ENCODE assay signal across 8 cellular contexts in genomic region chr2:203909192-203909945, GRCh38. TPM values are rescaled to one million over a fixed set of nuclear protein-coding genes. Genes with fewer than 3 reads are reported as not detected.
DNase-seq lines count a peak whose midpoint lies in the region; ATAC-seq and FAIRE-seq lines count a peak whose summit lies in the region.

No MANE protein-coding gene starts in this region.

- peak; percentile 25 for FAIRE-seq in G401.6 (lab: Jason Lieb, UNC)

- WGBS in right cardiac atrium: 14% methylated on average over 8 of the region's 8 CpGs

- peak overlapping the region; percentile 40 for H3K4me3 ChIP-seq in right cardiac atrium (ENCODE audit: low read length)
- H3K4me3 ChIP-seq in skeletal muscle cell (ENCODE audit: low read depth, low read length): peak overlapping the region; percentile 29

- intact Hi-C loops in right cardiac atrium (cut with DNase I): loop anchor here in 1 of 4 donors (10.0 kb wide), 1 partner anchor 425 kb away; no protein-coding TSS in a partner anchor

- DNase-seq in A172 (ENCODE audit: low spot score) (peak; percentile 51), NCI-H2196 treated with DMSO at 0.1 percent for 48 hours (lab: John Stamatoyannopoulos, UW; ENCODE audit: unreplicated experiment) (peak; percentile 10), amniotic epithelial cell (ENCODE audit: low read depth) (peak; percentile 60), right cardiac atrium (no peak), skeletal muscle cell (ENCODE audit: low read depth) (peak; percentile 47)
- no peak for DNase-seq in NK-92 treated with Interleukin-12 subunit alpha and Interleukin-12 subunit beta, amount 100 ng/mL, for 24 hours (lab: John Stamatoyannopoulos, UW)

- peak; percentile 86 to 92 for ATAC-seq in right cardiac atrium
- no peak for ATAC-seq in HG03442 (IDR thresholded peaks at IDR 0.05; ENCODE audit: unreplicated experiment)

- no peaks in the 10 kb centered on the region for H3K27me3 ChIP-seq in right cardiac atrium (ENCODE audit: control insufficient read depth, insufficient read depth)

- no peak overlapping the region for H3K27ac ChIP-seq in right cardiac atrium (ENCODE audit: low read length)

- peaks cover 2% of the 10 kb centered on the region for H3K4me1 ChIP-seq in right cardiac atrium (ENCODE audit: control insufficient read depth, insufficient read depth, low read length)

- H3K9me3 ChIP-seq in right cardiac atrium (ENCODE audit: control insufficient read depth, low read length): no peaks in the 10 kb centered on the region

RNA-seq across cellular contexts. Expression of gene ICOS, which starts 27.2 kb away (rescaled TPM):
- not detected in 2 replicates for total RNA-seq in A172 (2014; rRNA removed; shearing (Covaris generic))
- total RNA-seq in right cardiac atrium: under 1 TPM in 2 of 4 donors, not detected in 2; 0.09 to 0.12 TPM
- polyA plus RNA-seq in right cardiac atrium: 0.05 TPM

RNA-seq across cellular contexts. Expression of gene CTLA4, which starts 41.8 kb away (rescaled TPM):
- total RNA-seq in A172 (2014; rRNA removed; shearing (Covaris generic)): not detected in 2 replicates
- not detected for total RNA-seq in right cardiac atrium
- polyA plus RNA-seq in right cardiac atrium: 0.07 TPM

Comparison
In these comparisons a context has a peak if more than half of its experiments do, and no peak if none do; other contexts are left out.
1. DNase-seq: peak in A172 (single experiment), NCI-H2196 treated with DMSO at 0.1 percent for 48 hours (single experiment), amniotic epithelial cell (single experiment) and skeletal muscle cell (single experiment); none in right cardiac atrium (0 of 3) and NK-92 treated with Interleukin-12 subunit alpha and Interleukin-12 subunit beta, amount 100 ng/mL, for 24 hours (single experiment).